ENCODE assay signal across 19 cellular contexts in genomic region chr15:26561130-26561529, GRCh38.
DNase-seq lines count a peak whose midpoint lies in the region; ATAC-seq and TF ChIP-seq lines count a peak whose summit lies in the region.
"Had no signal": no experiment of that assay in that cellular context is flagged by ENCODE, and none has a peak within 500 bp of the region (broad histone marks: within the 10 kb centered on the region; RNA-seq: fewer than 3 reads in every experiment).

No MANE protein-coding gene starts in this region.

- no peak overlapping the region for H3K27ac Mint-ChIP-seq in glutamatergic neuron (ENCODE audit: unreplicated experiment)
- H3K27ac Mint-ChIP-seq: CD4-positive, alpha-beta T cell had no signal

- H3K4me3 ChIP-seq in right atrium auricular region, result no peak overlapping the region
- H3K4me3 ChIP-seq in heart right ventricle, result no peak overlapping the region
- H3K4me3 ChIP-seq in right cardiac atrium (ENCODE audit: low read length), result no peak overlapping the region
- H3K4me3 ChIP-seq: A549 had no signal

- peaks cover 2% of the 10 kb centered on the region for H3K9me3 Mint-ChIP-seq in glutamatergic neuron (ENCODE audit: unreplicated experiment)
- H3K9me3 Mint-ChIP-seq: H9 had no signal

- H3K36me3 Mint-ChIP-seq in glutamatergic neuron (ENCODE audit: unreplicated experiment), result peaks cover 11% of the 10 kb centered on the region

- H3K4me1 Mint-ChIP-seq in glutamatergic neuron (ENCODE audit: low read depth, unreplicated experiment), result peaks cover 22% of the 10 kb centered on the region

- H3K27me3 ChIP-seq in right atrium auricular region (no peaks in the 10 kb centered on the region), heart right ventricle (no peaks in the 10 kb centered on the region), right cardiac atrium (ENCODE audit: control insufficient read depth, insufficient read depth) (no peaks in the 10 kb centered on the region)

- H3K27me3 Mint-ChIP-seq in glutamatergic neuron (ENCODE audit: unreplicated experiment), result peaks cover 4% of the 10 kb centered on the region
- H3K27me3 Mint-ChIP-seq: CD4-positive, alpha-beta T cell had no signal

- ATAC-seq in Right ventricle myocardium inferior (peak; percentile 96), heart right ventricle (peak in 5 of 8 donors; percentile 30 to 91 (median 88)), right cardiac atrium (peak; percentile 93 to 95), GM19467 (IDR thresholded peaks at IDR 0.05; ENCODE audit: unreplicated experiment) (no peak), HG03354 (IDR thresholded peaks at IDR 0.05; ENCODE audit: poor library complexity, severe bottlenecking, unreplicated experiment) (no peak)

- DNase-seq in Right ventricle myocardium inferior (ENCODE audit: missing footprints) (no peak), right atrium auricular region (ENCODE audit: low spot score) (no peak), heart right ventricle (no peak), right cardiac atrium (peak; percentile 28 to 60 (median 51)), glutamatergic neuron (no peak)
- DNase-seq: AML-193; Caco-2; CD4-positive, alpha-beta T cell; DMS153; DMS79; GDM1; H9; IMR-90 had no signal

- intact Hi-C loops in Right ventricle myocardium inferior (cut with DNase I) (no loop called here), heart right ventricle (cut with DNase I) (loop anchor here in 1 of 10 donors (10.0 kb wide), 2 partner anchors 56 to 86 kb away; no protein-coding TSS in a partner anchor), right cardiac atrium (cut with DNase I) (no loop called here)

- H3K4me1 ChIP-seq in right atrium auricular region (peaks cover 0 to 18% of the 10 kb centered on the region in 2 donors), heart right ventricle (peaks cover 0 to 5% (median 0%) of the 10 kb centered on the region in 9 donors), right cardiac atrium (ENCODE audit: control insufficient read depth, insufficient read depth, low read length) (no peaks in the 10 kb centered on the region)
- H3K4me1 ChIP-seq: A549, Caco-2 had no signal

- no peaks in the 10 kb centered on the region for H3K36me3 ChIP-seq in right atrium auricular region
- no peaks in the 10 kb centered on the region for H3K36me3 ChIP-seq in heart right ventricle

- H3K9me3 ChIP-seq in right atrium auricular region (no peaks in the 10 kb centered on the region), heart right ventricle (peaks cover 0 to 31% (median 0%) of the 10 kb centered on the region in 11 donors), right cardiac atrium (ENCODE audit: control insufficient read depth, low read length) (no peaks in the 10 kb centered on the region)
- H3K9me3 ChIP-seq: A549, Caco-2 had no signal

- H3K27ac ChIP-seq in right atrium auricular region (no peak overlapping the region), heart right ventricle (no peak overlapping the region), right cardiac atrium (ENCODE audit: low read length) (no peak overlapping the region)
- H3K27ac ChIP-seq: 22Rv1, C4-2B, HL-60 had no signal

- WGBS in heart right ventricle, 2 donors, result 16 to 21% methylated on average over 5 of the region's 5 CpGs
- WGBS in right cardiac atrium, result 18% methylated on average over 5 of the region's 5 CpGs

- H3K4me3 Mint-ChIP-seq in glutamatergic neuron (ENCODE audit: unreplicated experiment), result no peak overlapping the region
- H3K4me3 Mint-ChIP-seq: CD4-positive, alpha-beta T cell; H9 had no signal

- TF ChIP-seq CTCF in right atrium auricular region (IDR thresholded peaks at IDR 0.05) (no peak), heart right ventricle (IDR thresholded peaks at IDR 0.05) (no peak), glutamatergic neuron (IDR thresholded peaks at IDR 0.05; ENCODE audit: partially characterized antibody, unreplicated experiment) (no peak)

Comparison
In these comparisons a context has a peak if more than half of its experiments do, and no peak if none do; other contexts are left out.
1. DNase-seq: peak in right cardiac atrium (3 of 3); none in Right ventricle myocardium inferior (single experiment), right atrium auricular region (single experiment), heart right ventricle (0 of 2) and glutamatergic neuron (single experiment).
2. ATAC-seq: peak in Right ventricle myocardium inferior (single experiment), heart right ventricle (5 of 8) and right cardiac atrium (2 of 2); none in GM19467 (single experiment) and HG03354 (single experiment).